Comparison of ENCODE assay signal across 1 cellular context in the genomic region with DNA sequence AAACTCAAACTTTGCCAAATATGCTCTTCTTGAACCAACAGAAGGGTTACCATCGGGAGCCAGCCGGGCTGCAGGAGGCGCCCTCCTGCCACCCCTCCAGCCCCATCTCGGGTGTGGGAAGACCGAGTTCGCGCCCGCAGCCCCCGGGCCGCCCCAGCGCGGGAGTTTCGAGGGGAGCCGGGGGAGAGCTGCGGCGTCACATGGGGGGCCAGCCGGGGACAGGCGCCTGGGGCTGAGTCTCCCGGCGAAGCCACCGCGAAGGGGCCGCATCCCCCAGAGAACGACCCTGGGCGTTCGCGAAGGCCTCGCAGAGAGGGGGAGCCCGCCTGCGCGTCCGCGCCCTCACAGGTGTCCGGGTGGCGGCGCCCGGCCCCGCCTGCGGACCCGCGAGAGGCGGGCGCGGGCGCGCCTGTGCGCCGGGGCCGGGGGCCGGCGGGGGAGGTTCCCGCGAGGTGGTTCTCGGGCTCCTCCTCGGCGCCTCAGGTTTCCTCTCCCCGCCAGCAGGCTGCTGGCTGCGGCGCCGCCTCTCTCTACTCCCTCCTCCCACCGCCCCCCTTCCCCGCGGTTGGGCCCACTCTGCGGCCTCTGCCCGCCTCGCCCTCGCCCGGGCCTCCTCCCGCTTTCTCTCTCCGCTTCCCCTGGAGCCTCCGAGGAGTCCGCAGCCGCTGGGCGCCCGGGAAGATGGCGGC.
TF ChIP-seq lines count a peak whose summit lies in the region.

A gene with protein sequence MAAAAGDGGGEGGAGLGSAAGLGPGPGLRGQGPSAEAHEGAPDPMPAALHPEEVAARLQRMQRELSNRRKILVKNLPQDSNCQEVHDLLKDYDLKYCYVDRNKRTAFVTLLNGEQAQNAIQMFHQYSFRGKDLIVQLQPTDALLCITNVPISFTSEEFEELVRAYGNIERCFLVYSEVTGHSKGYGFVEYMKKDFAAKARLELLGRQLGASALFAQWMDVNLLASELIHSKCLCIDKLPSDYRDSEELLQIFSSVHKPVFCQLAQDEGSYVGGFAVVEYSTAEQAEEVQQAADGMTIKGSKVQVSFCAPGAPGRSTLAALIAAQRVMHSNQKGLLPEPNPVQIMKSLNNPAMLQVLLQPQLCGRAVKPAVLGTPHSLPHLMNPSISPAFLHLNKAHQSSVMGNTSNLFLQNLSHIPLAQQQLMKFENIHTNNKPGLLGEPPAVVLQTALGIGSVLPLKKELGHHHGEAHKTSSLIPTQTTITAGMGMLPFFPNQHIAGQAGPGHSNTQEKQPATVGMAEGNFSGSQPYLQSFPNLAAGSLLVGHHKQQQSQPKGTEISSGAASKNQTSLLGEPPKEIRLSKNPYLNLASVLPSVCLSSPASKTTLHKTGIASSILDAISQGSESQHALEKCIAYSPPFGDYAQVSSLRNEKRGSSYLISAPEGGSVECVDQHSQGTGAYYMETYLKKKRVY (plus strand): TSS at position 584 of the 689 bp plus-strand sequence. CDS start 98 bp downstream, at position 682.

TF ChIP-seq in K562, 482 proteins besides CTCF, POLR2A, EP300 and RAD21 (continued from another document and continues in another):
- TF ChIP-seq, protein P1, sequence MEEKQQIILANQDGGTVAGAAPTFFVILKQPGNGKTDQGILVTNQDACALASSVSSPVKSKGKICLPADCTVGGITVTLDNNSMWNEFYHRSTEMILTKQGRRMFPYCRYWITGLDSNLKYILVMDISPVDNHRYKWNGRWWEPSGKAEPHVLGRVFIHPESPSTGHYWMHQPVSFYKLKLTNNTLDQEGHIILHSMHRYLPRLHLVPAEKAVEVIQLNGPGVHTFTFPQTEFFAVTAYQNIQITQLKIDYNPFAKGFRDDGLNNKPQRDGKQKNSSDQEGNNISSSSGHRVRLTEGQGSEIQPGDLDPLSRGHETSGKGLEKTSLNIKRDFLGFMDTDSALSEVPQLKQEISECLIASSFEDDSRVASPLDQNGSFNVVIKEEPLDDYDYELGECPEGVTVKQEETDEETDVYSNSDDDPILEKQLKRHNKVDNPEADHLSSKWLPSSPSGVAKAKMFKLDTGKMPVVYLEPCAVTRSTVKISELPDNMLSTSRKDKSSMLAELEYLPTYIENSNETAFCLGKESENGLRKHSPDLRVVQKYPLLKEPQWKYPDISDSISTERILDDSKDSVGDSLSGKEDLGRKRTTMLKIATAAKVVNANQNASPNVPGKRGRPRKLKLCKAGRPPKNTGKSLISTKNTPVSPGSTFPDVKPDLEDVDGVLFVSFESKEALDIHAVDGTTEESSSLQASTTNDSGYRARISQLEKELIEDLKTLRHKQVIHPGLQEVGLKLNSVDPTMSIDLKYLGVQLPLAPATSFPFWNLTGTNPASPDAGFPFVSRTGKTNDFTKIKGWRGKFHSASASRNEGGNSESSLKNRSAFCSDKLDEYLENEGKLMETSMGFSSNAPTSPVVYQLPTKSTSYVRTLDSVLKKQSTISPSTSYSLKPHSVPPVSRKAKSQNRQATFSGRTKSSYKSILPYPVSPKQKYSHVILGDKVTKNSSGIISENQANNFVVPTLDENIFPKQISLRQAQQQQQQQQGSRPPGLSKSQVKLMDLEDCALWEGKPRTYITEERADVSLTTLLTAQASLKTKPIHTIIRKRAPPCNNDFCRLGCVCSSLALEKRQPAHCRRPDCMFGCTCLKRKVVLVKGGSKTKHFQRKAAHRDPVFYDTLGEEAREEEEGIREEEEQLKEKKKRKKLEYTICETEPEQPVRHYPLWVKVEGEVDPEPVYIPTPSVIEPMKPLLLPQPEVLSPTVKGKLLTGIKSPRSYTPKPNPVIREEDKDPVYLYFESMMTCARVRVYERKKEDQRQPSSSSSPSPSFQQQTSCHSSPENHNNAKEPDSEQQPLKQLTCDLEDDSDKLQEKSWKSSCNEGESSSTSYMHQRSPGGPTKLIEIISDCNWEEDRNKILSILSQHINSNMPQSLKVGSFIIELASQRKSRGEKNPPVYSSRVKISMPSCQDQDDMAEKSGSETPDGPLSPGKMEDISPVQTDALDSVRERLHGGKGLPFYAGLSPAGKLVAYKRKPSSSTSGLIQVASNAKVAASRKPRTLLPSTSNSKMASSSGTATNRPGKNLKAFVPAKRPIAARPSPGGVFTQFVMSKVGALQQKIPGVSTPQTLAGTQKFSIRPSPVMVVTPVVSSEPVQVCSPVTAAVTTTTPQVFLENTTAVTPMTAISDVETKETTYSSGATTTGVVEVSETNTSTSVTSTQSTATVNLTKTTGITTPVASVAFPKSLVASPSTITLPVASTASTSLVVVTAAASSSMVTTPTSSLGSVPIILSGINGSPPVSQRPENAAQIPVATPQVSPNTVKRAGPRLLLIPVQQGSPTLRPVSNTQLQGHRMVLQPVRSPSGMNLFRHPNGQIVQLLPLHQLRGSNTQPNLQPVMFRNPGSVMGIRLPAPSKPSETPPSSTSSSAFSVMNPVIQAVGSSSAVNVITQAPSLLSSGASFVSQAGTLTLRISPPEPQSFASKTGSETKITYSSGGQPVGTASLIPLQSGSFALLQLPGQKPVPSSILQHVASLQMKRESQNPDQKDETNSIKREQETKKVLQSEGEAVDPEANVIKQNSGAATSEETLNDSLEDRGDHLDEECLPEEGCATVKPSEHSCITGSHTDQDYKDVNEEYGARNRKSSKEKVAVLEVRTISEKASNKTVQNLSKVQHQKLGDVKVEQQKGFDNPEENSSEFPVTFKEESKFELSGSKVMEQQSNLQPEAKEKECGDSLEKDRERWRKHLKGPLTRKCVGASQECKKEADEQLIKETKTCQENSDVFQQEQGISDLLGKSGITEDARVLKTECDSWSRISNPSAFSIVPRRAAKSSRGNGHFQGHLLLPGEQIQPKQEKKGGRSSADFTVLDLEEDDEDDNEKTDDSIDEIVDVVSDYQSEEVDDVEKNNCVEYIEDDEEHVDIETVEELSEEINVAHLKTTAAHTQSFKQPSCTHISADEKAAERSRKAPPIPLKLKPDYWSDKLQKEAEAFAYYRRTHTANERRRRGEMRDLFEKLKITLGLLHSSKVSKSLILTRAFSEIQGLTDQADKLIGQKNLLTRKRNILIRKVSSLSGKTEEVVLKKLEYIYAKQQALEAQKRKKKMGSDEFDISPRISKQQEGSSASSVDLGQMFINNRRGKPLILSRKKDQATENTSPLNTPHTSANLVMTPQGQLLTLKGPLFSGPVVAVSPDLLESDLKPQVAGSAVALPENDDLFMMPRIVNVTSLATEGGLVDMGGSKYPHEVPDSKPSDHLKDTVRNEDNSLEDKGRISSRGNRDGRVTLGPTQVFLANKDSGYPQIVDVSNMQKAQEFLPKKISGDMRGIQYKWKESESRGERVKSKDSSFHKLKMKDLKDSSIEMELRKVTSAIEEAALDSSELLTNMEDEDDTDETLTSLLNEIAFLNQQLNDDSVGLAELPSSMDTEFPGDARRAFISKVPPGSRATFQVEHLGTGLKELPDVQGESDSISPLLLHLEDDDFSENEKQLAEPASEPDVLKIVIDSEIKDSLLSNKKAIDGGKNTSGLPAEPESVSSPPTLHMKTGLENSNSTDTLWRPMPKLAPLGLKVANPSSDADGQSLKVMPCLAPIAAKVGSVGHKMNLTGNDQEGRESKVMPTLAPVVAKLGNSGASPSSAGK (IDR thresholded peaks at IDR 0.05): peak; percentile 79
- no peak for TF ChIP-seq NEUROD1 (IDR thresholded peaks at IDR 0.05; ENCODE audit: borderline replicate concordance, low read depth, low read length, partially characterized antibody)
- TF ChIP-seq FOXP1 (CRISPR knock-in tag; IDR thresholded peaks at IDR 0.05): no peak
- no peak for TF ChIP-seq DPF2 (IDR thresholded peaks at IDR 0.05)
- TF ChIP-seq ETV1 (tag; conservative IDR thresholded peaks at IDR 0.05; ENCODE audit: low read depth): no peak
- no peak for TF ChIP-seq CAMTA2 (CRISPR knock-in tag; conservative IDR thresholded peaks at IDR 0.05)
- TF ChIP-seq, protein P2, sequence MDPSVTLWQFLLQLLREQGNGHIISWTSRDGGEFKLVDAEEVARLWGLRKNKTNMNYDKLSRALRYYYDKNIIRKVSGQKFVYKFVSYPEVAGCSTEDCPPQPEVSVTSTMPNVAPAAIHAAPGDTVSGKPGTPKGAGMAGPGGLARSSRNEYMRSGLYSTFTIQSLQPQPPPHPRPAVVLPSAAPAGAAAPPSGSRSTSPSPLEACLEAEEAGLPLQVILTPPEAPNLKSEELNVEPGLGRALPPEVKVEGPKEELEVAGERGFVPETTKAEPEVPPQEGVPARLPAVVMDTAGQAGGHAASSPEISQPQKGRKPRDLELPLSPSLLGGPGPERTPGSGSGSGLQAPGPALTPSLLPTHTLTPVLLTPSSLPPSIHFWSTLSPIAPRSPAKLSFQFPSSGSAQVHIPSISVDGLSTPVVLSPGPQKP (CRISPR knock-in tag; IDR thresholded peaks at IDR 0.05): no peak
- TF ChIP-seq ZNF780A (CRISPR knock-in tag; IDR thresholded peaks at IDR 0.05): no peak
- TF ChIP-seq HDGF (IDR thresholded peaks at IDR 0.05): no peak
- no peak for TF ChIP-seq SRSF3 (IDR thresholded peaks at IDR 0.05; ENCODE audit: insufficient read depth, low read length)
- no peak for TF ChIP-seq SETDB1 (IDR thresholded peaks at IDR 0.05; ENCODE audit: low read length)
- no peak for TF ChIP-seq ZNF253 (CRISPR knock-in tag; conservative IDR thresholded peaks at IDR 0.05)
- TF ChIP-seq ZNF41 (CRISPR knock-in tag; conservative IDR thresholded peaks at IDR 0.05): no peak
- TF ChIP-seq, protein P3, sequence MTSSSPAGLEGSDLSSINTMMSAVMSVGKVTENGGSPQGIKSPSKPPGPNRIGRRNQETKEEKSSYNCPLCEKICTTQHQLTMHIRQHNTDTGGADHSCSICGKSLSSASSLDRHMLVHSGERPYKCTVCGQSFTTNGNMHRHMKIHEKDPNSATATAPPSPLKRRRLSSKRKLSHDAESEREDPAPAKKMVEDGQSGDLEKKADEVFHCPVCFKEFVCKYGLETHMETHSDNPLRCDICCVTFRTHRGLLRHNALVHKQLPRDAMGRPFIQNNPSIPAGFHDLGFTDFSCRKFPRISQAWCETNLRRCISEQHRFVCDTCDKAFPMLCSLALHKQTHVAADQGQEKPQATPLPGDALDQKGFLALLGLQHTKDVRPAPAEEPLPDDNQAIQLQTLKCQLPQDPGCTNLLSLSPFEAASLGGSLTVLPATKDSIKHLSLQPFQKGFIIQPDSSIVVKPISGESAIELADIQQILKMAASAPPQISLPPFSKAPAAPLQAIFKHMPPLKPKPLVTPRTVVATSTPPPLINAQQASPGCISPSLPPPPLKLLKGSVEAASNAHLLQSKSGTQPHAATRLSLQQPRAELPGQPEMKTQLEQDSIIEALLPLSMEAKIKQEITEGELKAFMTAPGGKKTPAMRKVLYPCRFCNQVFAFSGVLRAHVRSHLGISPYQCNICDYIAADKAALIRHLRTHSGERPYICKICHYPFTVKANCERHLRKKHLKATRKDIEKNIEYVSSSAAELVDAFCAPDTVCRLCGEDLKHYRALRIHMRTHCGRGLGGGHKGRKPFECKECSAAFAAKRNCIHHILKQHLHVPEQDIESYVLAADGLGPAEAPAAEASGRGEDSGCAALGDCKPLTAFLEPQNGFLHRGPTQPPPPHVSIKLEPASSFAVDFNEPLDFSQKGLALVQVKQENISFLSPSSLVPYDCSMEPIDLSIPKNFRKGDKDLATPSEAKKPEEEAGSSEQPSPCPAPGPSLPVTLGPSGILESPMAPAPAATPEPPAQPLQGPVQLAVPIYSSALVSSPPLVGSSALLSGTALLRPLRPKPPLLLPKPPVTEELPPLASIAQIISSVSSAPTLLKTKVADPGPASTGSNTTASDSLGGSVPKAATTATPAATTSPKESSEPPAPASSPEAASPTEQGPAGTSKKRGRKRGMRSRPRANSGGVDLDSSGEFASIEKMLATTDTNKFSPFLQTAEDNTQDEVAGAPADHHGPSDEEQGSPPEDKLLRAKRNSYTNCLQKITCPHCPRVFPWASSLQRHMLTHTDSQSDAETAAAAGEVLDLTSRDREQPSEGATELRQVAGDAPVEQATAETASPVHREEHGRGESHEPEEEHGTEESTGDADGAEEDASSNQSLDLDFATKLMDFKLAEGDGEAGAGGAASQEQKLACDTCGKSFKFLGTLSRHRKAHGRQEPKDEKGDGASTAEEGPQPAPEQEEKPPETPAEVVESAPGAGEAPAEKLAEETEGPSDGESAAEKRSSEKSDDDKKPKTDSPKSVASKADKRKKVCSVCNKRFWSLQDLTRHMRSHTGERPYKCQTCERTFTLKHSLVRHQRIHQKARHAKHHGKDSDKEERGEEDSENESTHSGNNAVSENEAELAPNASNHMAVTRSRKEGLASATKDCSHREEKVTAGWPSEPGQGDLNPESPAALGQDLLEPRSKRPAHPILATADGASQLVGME (CRISPR knock-in tag; IDR thresholded peaks at IDR 0.05): no peak
- TF ChIP-seq SNRNP70 (optimal IDR thresholded peaks at IDR 0.05; ENCODE audit: low read depth, low read length): no peak
- TF ChIP-seq RFX5 (IDR thresholded peaks at IDR 0.05; ENCODE audit: low read depth, low read length): no peak
- no peak for TF ChIP-seq ZNF311 (CRISPR knock-in tag; IDR thresholded peaks at IDR 0.05)
- TF ChIP-seq, protein P4, sequence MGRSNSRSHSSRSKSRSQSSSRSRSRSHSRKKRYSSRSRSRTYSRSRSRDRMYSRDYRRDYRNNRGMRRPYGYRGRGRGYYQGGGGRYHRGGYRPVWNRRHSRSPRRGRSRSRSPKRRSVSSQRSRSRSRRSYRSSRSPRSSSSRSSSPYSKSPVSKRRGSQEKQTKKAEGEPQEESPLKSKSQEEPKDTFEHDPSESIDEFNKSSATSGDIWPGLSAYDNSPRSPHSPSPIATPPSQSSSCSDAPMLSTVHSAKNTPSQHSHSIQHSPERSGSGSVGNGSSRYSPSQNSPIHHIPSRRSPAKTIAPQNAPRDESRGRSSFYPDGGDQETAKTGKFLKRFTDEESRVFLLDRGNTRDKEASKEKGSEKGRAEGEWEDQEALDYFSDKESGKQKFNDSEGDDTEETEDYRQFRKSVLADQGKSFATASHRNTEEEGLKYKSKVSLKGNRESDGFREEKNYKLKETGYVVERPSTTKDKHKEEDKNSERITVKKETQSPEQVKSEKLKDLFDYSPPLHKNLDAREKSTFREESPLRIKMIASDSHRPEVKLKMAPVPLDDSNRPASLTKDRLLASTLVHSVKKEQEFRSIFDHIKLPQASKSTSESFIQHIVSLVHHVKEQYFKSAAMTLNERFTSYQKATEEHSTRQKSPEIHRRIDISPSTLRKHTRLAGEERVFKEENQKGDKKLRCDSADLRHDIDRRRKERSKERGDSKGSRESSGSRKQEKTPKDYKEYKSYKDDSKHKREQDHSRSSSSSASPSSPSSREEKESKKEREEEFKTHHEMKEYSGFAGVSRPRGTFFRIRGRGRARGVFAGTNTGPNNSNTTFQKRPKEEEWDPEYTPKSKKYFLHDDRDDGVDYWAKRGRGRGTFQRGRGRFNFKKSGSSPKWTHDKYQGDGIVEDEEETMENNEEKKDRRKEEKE (IDR thresholded peaks at IDR 0.05; ENCODE audit: borderline replicate concordance in 1 of 2, control insufficient read depth in 1 of 2, low read depth in 2 of 2, low read length in 1 of 2): no peak
- TF ChIP-seq, protein P5, sequence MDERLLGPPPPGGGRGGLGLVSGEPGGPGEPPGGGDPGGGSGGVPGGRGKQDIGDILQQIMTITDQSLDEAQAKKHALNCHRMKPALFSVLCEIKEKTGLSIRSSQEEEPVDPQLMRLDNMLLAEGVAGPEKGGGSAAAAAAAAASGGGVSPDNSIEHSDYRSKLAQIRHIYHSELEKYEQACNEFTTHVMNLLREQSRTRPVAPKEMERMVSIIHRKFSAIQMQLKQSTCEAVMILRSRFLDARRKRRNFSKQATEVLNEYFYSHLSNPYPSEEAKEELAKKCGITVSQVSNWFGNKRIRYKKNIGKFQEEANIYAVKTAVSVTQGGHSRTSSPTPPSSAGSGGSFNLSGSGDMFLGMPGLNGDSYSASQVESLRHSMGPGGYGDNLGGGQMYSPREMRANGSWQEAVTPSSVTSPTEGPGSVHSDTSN (CRISPR knock-in tag; IDR thresholded peaks at IDR 0.05; ENCODE audit: low read depth): no peak
- TF ChIP-seq, protein P5 (tag; conservative IDR thresholded peaks at IDR 0.05; ENCODE audit: low read depth): no peak
- TF ChIP-seq ZNF282 (CRISPR knock-in tag; IDR thresholded peaks at IDR 0.05): no peak
